In genomic region chr12:12110923-12111555, GRCh38 we compare ENCODE assay signal across 1 cellular context.
TF ChIP-seq lines count a peak whose summit lies in the region.

No MANE protein-coding gene starts in this region.

TF ChIP-seq in HEK293, 187 proteins besides CTCF, POLR2A, EP300 and RAD21:
- peak; percentile 91 for TF ChIP-seq ZNF513 (tag by site-specific recombination; IDR thresholded peaks at IDR 0.05)
